27 cellular contexts compared by ENCODE assay signal in the genomic region with DNA sequence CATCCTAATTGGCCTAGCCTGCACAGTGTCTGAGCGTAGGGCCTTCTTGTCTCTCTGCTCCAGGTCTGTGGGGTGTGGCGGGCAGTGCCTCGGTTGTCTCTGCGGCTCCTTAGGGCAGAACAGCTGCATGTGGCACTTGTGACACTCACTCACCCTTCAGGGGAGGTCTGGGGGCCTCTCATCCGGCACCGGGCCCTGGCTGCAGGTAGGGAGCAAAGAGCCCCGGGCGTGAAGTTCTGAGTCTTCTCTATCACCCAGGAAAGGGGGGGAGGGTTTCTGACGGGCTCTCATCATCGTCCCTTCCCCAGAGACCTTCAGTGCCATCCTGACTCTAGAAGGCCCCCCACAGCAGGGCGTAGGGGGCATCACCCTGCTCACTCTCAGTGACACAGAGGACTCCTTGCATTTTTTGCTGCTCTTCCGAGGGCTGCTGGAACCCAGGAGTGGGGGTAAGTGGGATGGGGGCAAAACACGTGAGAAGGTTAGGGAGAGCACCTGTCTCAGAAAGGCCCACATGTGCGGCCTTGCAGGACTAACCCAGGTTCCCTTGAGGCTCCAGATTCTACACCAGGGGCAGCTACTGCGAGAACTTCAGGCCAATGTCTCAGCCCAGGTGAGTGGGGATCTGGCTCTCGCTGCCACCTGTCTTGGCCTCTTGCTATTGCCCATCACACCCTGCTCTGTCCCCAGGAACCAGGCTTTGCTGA. TPM values are rescaled to one million over a fixed set of nuclear protein-coding genes. Genes with fewer than 3 reads are reported as not detected.
"Had no signal": no experiment of that assay in that cellular context is flagged by ENCODE, and none has a peak within 500 bp of the region (broad histone marks: within the 10 kb centered on the region; RNA-seq: fewer than 3 reads in every experiment).

No MANE protein-coding gene starts in this region.

- H3K4me1 Mint-ChIP-seq: central memory CD8-positive, alpha-beta T cell; stimulated activated effector memory CD8-positive, alpha-beta T cell treated with anti-CD3 and anti-CD28 coated beads, Interleukin-12 subunit alpha, Interleukin-12 subunit beta, amount 100 ng/mL, for 72 hours had no signal

- FAIRE-seq: bronchial epithelial cell, endometrium, small intestine had no signal

- H3K4me3 Mint-ChIP-seq: activated T-helper 1 cell treated with anti-CD3 and anti-CD28 coated beads, Interleukin-12 subunit alpha, Interleukin-12 subunit beta, Interleukin-2, Interleukin-4 antibody, amounts not matched to agents 30 ng/mL and 10 ng/mL and 1 ng/mL, durations not matched to agents 14 hours and 24 hours and 36 hours; central memory CD8-positive, alpha-beta T cell; stimulated activated naive CD8-positive, alpha-beta T cell treated with anti-CD3 and anti-CD28 coated beads, Interleukin-15, Interleukin-2, amounts not matched to agents 100 ng/mL and 50 ng/mL, for 24 hours had no signal

- H3K9me3 Mint-ChIP-seq: activated T-helper 1 cell treated with anti-CD3 and anti-CD28 coated beads, Interleukin-12 subunit alpha, Interleukin-12 subunit beta, Interleukin-2, Interleukin-4 antibody, amounts not matched to agents 30 ng/mL and 10 ng/mL and 1 ng/mL, durations not matched to agents 14 hours and 24 hours and 36 hours; central memory CD8-positive, alpha-beta T cell; naive B cell; stimulated activated effector memory CD8-positive, alpha-beta T cell treated with anti-CD3 and anti-CD28 coated beads, Interleukin-12 subunit alpha, Interleukin-12 subunit beta, amount 100 ng/mL, for 72 hours; stimulated activated naive CD8-positive, alpha-beta T cell treated with anti-CD3 and anti-CD28 coated beads, Interleukin-15, Interleukin-2, amounts not matched to agents 100 ng/mL and 50 ng/mL, for 24 hours; type B pancreatic cell had no signal

- H3K4me3 ChIP-seq: hepatocyte, uterus had no signal

- H3K27ac Mint-ChIP-seq: activated T-helper 1 cell treated with anti-CD3 and anti-CD28 coated beads, Interleukin-12 subunit alpha, Interleukin-12 subunit beta, Interleukin-2, Interleukin-4 antibody, amounts not matched to agents 30 ng/mL and 10 ng/mL and 1 ng/mL, durations not matched to agents 14 hours and 24 hours and 36 hours; naive B cell; progenitor cell of endocrine pancreas; stimulated activated effector memory CD8-positive, alpha-beta T cell treated with anti-CD3 and anti-CD28 coated beads, Interleukin-12 subunit alpha, Interleukin-12 subunit beta, amount 100 ng/mL, for 72 hours; stimulated activated naive CD8-positive, alpha-beta T cell treated with anti-CD3 and anti-CD28 coated beads, Interleukin-15, Interleukin-2, amounts not matched to agents 100 ng/mL and 50 ng/mL, for 24 hours; type B pancreatic cell had no signal

- H3K27me3 ChIP-seq: uterus had no signal

- H3K27ac ChIP-seq: hepatocyte had no signal

- DNase-seq: activated CD4-positive, alpha-beta T cell treated with anti-CD3 and anti-CD28 coated beads for 48 hours; activated CD4-positive, alpha-beta T cell treated with anti-CD3 and anti-CD28 coated beads, Interleukin-2, amount 50 U/mL, for 48 hours; activated CD8-positive, alpha-beta memory T cell treated with anti-CD3 and anti-CD28 coated beads for 24 hours; activated gamma-delta T cell treated with Interleukin-2 at 50 U/mL for 16 hours; activated naive CD4-positive, alpha-beta T cell treated with anti-CD3 and anti-CD28 coated beads, Interleukin-2, amount 50 U/mL, for 16 hours; activated T-cell treated with anti-CD3 and anti-CD28 coated beads, Interleukin-2, amount 50 U/mL, for 1 hour; amniotic stem cell; dermis blood vessel endothelial cell; effector CD4-positive, alpha-beta T cell; erythroblast; gastrocnemius medialis; small intestine; stimulated activated CD4-positive, alpha-beta T cell treated with anti-CD3 and anti-CD28 coated beads, Interleukin-4, amount 100 ng/mL, for 24 hours; uterus had no signal

- H2AFZ ChIP-seq: hepatocyte had no signal

- H3K36me3 ChIP-seq: gastrocnemius medialis, sigmoid colon, uterus had no signal

- H3K36me3 Mint-ChIP-seq: stimulated activated effector memory CD8-positive, alpha-beta T cell treated with anti-CD3 and anti-CD28 coated beads, Interleukin-12 subunit alpha, Interleukin-12 subunit beta, amount 100 ng/mL, for 72 hours; type B pancreatic cell had no signal

- H3K79me2 ChIP-seq: hepatocyte had no signal

- H3K9me3 ChIP-seq: gastrocnemius medialis, sigmoid colon, uterus had no signal

RNA-seq across cellular contexts. Expression of a gene that starts 2.6 kb away (rescaled TPM):
- total RNA-seq: activated T-helper 1 cell treated with anti-CD3 and anti-CD28 coated beads, Interleukin-12 subunit alpha, Interleukin-12 subunit beta, Interleukin-2, Interleukin-4 antibody, amounts not matched to agents 30 ng/mL and 10 ng/mL and 1 ng/mL, durations not matched to agents 14 hours and 24 hours and 36 hours; bronchial epithelial cell; T-helper 1 cell treated with Interleukin-12 subunit alpha and Interleukin-12 subunit beta and Interleukin-4 antibody, amounts not matched to agents 30 ng/mL and 1 ng/mL, for 36 hours had no signal

RNA-seq across cellular contexts. Expression of a gene that starts 4.5 kb away (rescaled TPM):
- total RNA-seq: activated T-helper 1 cell treated with anti-CD3 and anti-CD28 coated beads, Interleukin-12 subunit alpha, Interleukin-12 subunit beta, Interleukin-2, Interleukin-4 antibody, amounts not matched to agents 30 ng/mL and 10 ng/mL and 1 ng/mL, durations not matched to agents 14 hours and 24 hours and 36 hours; bronchial epithelial cell; dermis blood vessel endothelial cell; lung microvascular endothelial cell; T-helper 1 cell treated with Interleukin-12 subunit alpha and Interleukin-12 subunit beta and Interleukin-4 antibody, amounts not matched to agents 30 ng/mL and 1 ng/mL, for 36 hours had no signal
